ENCODE assay signal across 32 cellular contexts in genomic region chr22:21605887-21606564, GRCh38. TPM values are rescaled to one million over a fixed set of nuclear protein-coding genes. Genes with fewer than 3 reads are reported as not detected.
A peak's percentile ranks its signal among the peaks of the same experiment; 100 is the strongest.
DNase-seq lines count a peak whose midpoint lies in the region; ATAC-seq and TF ChIP-seq lines count a peak whose summit lies in the region.
"Had no signal": no experiment of that assay in that cellular context is flagged by ENCODE, and none has a peak within 500 bp of the region (broad histone marks: within the 10 kb centered on the region; RNA-seq: fewer than 3 reads in every experiment).

No MANE protein-coding gene starts in this region.

- BruUV-seq in MCF 10A (replicated peaks; lab: Mats Ljungman, UMichigan) (no TSS peak), mammary epithelial cell (replicated peaks; lab: Mats Ljungman, UMichigan) (no TSS peak)

- in situ Hi-C loops in mammary epithelial cell (cut with MboI; ENCODE audit: low sequenced_read_pairs in 2 of 2), result no loop called here

- no peak overlapping the region for H3K4me2 ChIP-seq in mammary epithelial cell (ENCODE audit: insufficient read depth, low read depth, low read length)

- peaks cover 5% of the 10 kb centered on the region for H3K4me1 Mint-ChIP-seq in MCF 10A (ENCODE audit: insufficient read depth, unreplicated experiment)
- H3K4me1 Mint-ChIP-seq in naive thymus-derived CD4-positive, alpha-beta T cell, result peaks cover 20 to 45% (median 36%) of the 10 kb centered on the region in 7 donors
- peaks cover 19 to 35% of the 10 kb centered on the region in 2 donors for H3K4me1 Mint-ChIP-seq in stimulated activated naive B cell treated with anti-CD40 and anti-IgM and Interleukin-4, amounts not matched to agents 10 μg/mL and 1 μg/mL and 100 μg/mL, for 72 hours
- H3K4me1 Mint-ChIP-seq: brain, mesothelial cell of epicardium had no signal

- H3K9me3 ChIP-seq in mammary epithelial cell (replicated peaks; ENCODE audit: insufficient read depth, low read length), result no peaks in the 10 kb centered on the region
- H3K9me3 ChIP-seq in naive thymus-derived CD4-positive, alpha-beta T cell (ENCODE audit: control insufficient read depth in 2 of 3, low read length in 3 of 3), result no peaks in the 10 kb centered on the region
- H3K9me3 ChIP-seq: BLaER1 treated with 17β-estradiol and CSF1 and Interleukin-3, amounts not matched to agents 10 nM and 100 nM; esophagus muscularis mucosa; ovary; SJCRH30; suprapubic skin; upper lobe of right lung had no signal

- CTCF ChIA-PET in MCF 10A (lab: Yijun Ruan, JAX), result interaction anchor here (1.2 to 2.7 kb wide), 2 partner anchors 10 to 24 kb away, joined by 3 to 11 read pairs; partner anchors contain the start of gene YDJC
- CTCF ChIA-PET in mammary epithelial cell (lab: Charles Lee; ENCODE audit: low non-redundant PET), result no interaction called here
- CTCF ChIA-PET in RWPE1 (lab: Yijun Ruan, JAX), result interaction anchor here (0.7 kb wide), 1 partner anchor 19 kb away, joined by 4 read pairs; no protein-coding TSS in a partner anchor
- CTCF ChIA-PET in naive thymus-derived CD4-positive, alpha-beta T cell (lab: Charles Lee), result no interaction called here

- no peaks in the 10 kb centered on the region for H3K27me3 ChIP-seq in mammary epithelial cell (ENCODE audit: insufficient read depth, low read length)
- no peaks in the 10 kb centered on the region for H3K27me3 ChIP-seq in naive thymus-derived CD4-positive, alpha-beta T cell (ENCODE audit: control insufficient read depth in 2 of 2, insufficient read depth in 2 of 2, low read length in 2 of 2)
- H3K27me3 ChIP-seq: BLaER1 treated with 17β-estradiol and CSF1 and Interleukin-3, amounts not matched to agents 10 nM and 100 nM; esophagus muscularis mucosa; ovary; SJCRH30; suprapubic skin; upper lobe of right lung had no signal

- H3K79me2 ChIP-seq in mammary epithelial cell (ENCODE audit: insufficient read depth, low read length), result peaks cover 93% of the 10 kb centered on the region

- TF ChIP-seq CTCF in MCF 10A (IDR thresholded peaks at IDR 0.05; ENCODE audit: unreplicated experiment) (no peak), mammary epithelial cell (conservative IDR thresholded peaks at IDR 0.05 in 1 of 2, IDR thresholded peaks at IDR 0.05 in 1 of 2; ENCODE audit: extremely low read depth in 1 of 2, insufficient read depth in 1 of 2, low read depth in 1 of 2, low read length in 2 of 2) (no peak), RWPE1 (conservative IDR thresholded peaks at IDR 0.05; ENCODE audit: low read depth) (no peak)

- H3K27me3 Mint-ChIP-seq in MCF 10A (ENCODE audit: insufficient read depth, unreplicated experiment), result no peaks in the 10 kb centered on the region
- H3K27me3 Mint-ChIP-seq in naive thymus-derived CD4-positive, alpha-beta T cell, result no peaks in the 10 kb centered on the region
- no peaks in the 10 kb centered on the region for H3K27me3 Mint-ChIP-seq in stimulated activated naive B cell treated with anti-CD40 and anti-IgM and Interleukin-4, amounts not matched to agents 10 μg/mL and 1 μg/mL and 100 μg/mL, for 72 hours
- H3K27me3 Mint-ChIP-seq: brain, naive B cell had no signal

- H3K36me3 Mint-ChIP-seq in MCF 10A (ENCODE audit: insufficient read depth, unreplicated experiment), result peaks cover 40% of the 10 kb centered on the region
- peaks cover 0 to 4% (median 0%) of the 10 kb centered on the region in 5 donors for H3K36me3 Mint-ChIP-seq in naive thymus-derived CD4-positive, alpha-beta T cell
- H3K36me3 Mint-ChIP-seq in stimulated activated naive B cell treated with anti-CD40 and anti-IgM and Interleukin-4, amounts not matched to agents 10 μg/mL and 1 μg/mL and 100 μg/mL, for 72 hours, result peaks cover 13 to 35% of the 10 kb centered on the region in 2 donors

- H3K4me1 ChIP-seq in mammary epithelial cell (ENCODE audit: insufficient read depth, low read length), result no peaks in the 10 kb centered on the region
- peaks cover 0 to 9% of the 10 kb centered on the region in 2 donors for H3K4me1 ChIP-seq in naive thymus-derived CD4-positive, alpha-beta T cell (ENCODE audit: control insufficient read depth in 2 of 2, insufficient read depth in 2 of 2, low read length in 2 of 2)
- H3K4me1 ChIP-seq: SJCRH30, upper lobe of right lung had no signal

- H2AFZ ChIP-seq in mammary epithelial cell (ENCODE audit: low read depth, low read length), result no peak overlapping the region

- H3K9me3 Mint-ChIP-seq in MCF 10A (ENCODE audit: unreplicated experiment), result no peaks in the 10 kb centered on the region
- H3K9me3 Mint-ChIP-seq in naive thymus-derived CD4-positive, alpha-beta T cell, result no peaks in the 10 kb centered on the region
- H3K9me3 Mint-ChIP-seq in stimulated activated naive B cell treated with anti-CD40 and anti-IgM and Interleukin-4, amounts not matched to agents 10 μg/mL and 1 μg/mL and 100 μg/mL, for 72 hours, result no peaks in the 10 kb centered on the region
- H3K9me3 Mint-ChIP-seq: brain, mesothelial cell of epicardium had no signal

- intact Hi-C loops in MCF 10A (cut with micrococcal nuclease) (no loop called here), mammary epithelial cell (cut with micrococcal nuclease) (no loop called here)
- intact Hi-C loops in naive thymus-derived CD4-positive, alpha-beta T cell (cut with micrococcal nuclease), result no loop called here

- no peak for ATAC-seq in naive thymus-derived CD4-positive, alpha-beta T cell
- ATAC-seq in stimulated activated naive B cell treated with anti-CD40 and anti-IgM and Interleukin-4, amounts not matched to agents 10 μg/mL and 1 μg/mL and 100 μg/mL, for 72 hours (replicated peaks), result no peak
- ATAC-seq: upper lobe of right lung had no signal

- H3K9ac ChIP-seq in mammary epithelial cell (ENCODE audit: insufficient read depth, low read length), result no peak overlapping the region
- H3K9ac ChIP-seq: BLaER1 treated with 17β-estradiol and CSF1 and Interleukin-3, amounts not matched to agents 10 nM and 100 nM had no signal

- POLR2A ChIA-PET in MCF 10A (lab: Yijun Ruan, JAX), result interaction anchor here (0.6 to 1.6 kb wide), 8 partner anchors 11 to 50 kb away, joined by 3 to 5 read pairs (median 3); partner anchors contain the start of gene SDF2L1
- POLR2A ChIA-PET in RWPE1 (lab: Yijun Ruan, JAX; ENCODE audit: low non-redundant PET), result no interaction called here
- POLR2A ChIA-PET in naive thymus-derived CD4-positive, alpha-beta T cell (lab: Charles Lee), result interaction anchor here (0.8 kb wide), 1 partner anchor 20 kb away, joined by 3 read pairs; no protein-coding TSS in a partner anchor

- no peak overlapping the region for H3K4me3 Mint-ChIP-seq in MCF 10A (ENCODE audit: unreplicated experiment)
- no peak overlapping the region for H3K4me3 Mint-ChIP-seq in naive thymus-derived CD4-positive, alpha-beta T cell
- H3K4me3 Mint-ChIP-seq in stimulated activated naive B cell treated with anti-CD40 and anti-IgM and Interleukin-4, amounts not matched to agents 10 μg/mL and 1 μg/mL and 100 μg/mL, for 72 hours, result no peak overlapping the region
- H3K4me3 Mint-ChIP-seq: brain, mesothelial cell of epicardium, naive B cell had no signal

- dilution Hi-C loops in mammary epithelial cell (cut with HindIII; ENCODE audit: low sequenced_read_pairs), result no loop called here

- DNase-seq in MCF 10A (ENCODE audit: unreplicated experiment) (no peak), mammary epithelial cell (no peak), RWPE1 (ENCODE audit: low spot score) (no peak), retina (no peak), glomerular visceral epithelial cell (ENCODE audit: extremely low spot score) (no peak), T-helper 2 cell (no peak)
- no peak for DNase-seq in naive thymus-derived CD4-positive, alpha-beta T cell
- no peak for DNase-seq in stimulated activated naive B cell treated with anti-CD40 and anti-IgM and Interleukin-4, amounts not matched to agents 10 μg/mL and 1 μg/mL and 100 μg/mL, for 72 hours
- DNase-seq: activated CD4-positive, alpha-beta T cell treated with anti-CD3 and anti-CD28 coated beads, Interleukin-2, amount 50 U/mL, for 4 hours; amniotic stem cell; dermis blood vessel endothelial cell; DND-41; foreskin fibroblast; GF-D8; head of caudate nucleus; islet precursor cell; naive B cell; NCI-H1048; NCI-H1694 treated with DMSO at 0.1 percent for 48 hours; NCI-H2171; NCI-H82; ovary; SJCRH30; stimulated activated naive CD4-positive, alpha-beta T cell treated with Interleukin-2 at 50 U/mL for 16 hours; SW 1271; upper lobe of right lung had no signal

- H3K27ac ChIP-seq in mammary epithelial cell (ENCODE audit: insufficient read depth, low read depth, low read length), result no peak overlapping the region
- peak overlapping the region; percentile 58; the same call in 1 of the 2 replicates for H3K27ac ChIP-seq in RWPE1
- H3K27ac ChIP-seq in naive thymus-derived CD4-positive, alpha-beta T cell (ENCODE audit: low read depth, low read length), result no peak overlapping the region
- H3K27ac ChIP-seq: BLaER1 treated with 17β-estradiol and CSF1 and Interleukin-3, amounts not matched to agents 10 nM and 100 nM; esophagus muscularis mucosa; ovary; SJCRH30; suprapubic skin; upper lobe of right lung had no signal

- peaks cover 2% of the 10 kb centered on the region for H4K20me1 ChIP-seq in mammary epithelial cell (ENCODE audit: insufficient read depth, low read length)

- peaks cover 2% of the 10 kb centered on the region for H3K36me3 ChIP-seq in mammary epithelial cell (ENCODE audit: insufficient read depth, low read length)
- H3K36me3 ChIP-seq in naive thymus-derived CD4-positive, alpha-beta T cell (ENCODE audit: control insufficient read depth in 2 of 3, insufficient read depth in 3 of 3, low read length in 3 of 3), result peaks cover 0 to 14% (median 0%) of the 10 kb centered on the region in 3 experiments
- H3K36me3 ChIP-seq: ovary had no signal

- peak overlapping the region; percentile 28 for H3K27ac Mint-ChIP-seq in MCF 10A (ENCODE audit: low read depth, unreplicated experiment)
- peak overlapping the region in 7 of 9 donors; percentile 19 to 74 (median 41) for H3K27ac Mint-ChIP-seq in naive thymus-derived CD4-positive, alpha-beta T cell
- H3K27ac Mint-ChIP-seq in stimulated activated naive B cell treated with anti-CD40 and anti-IgM and Interleukin-4, amounts not matched to agents 10 μg/mL and 1 μg/mL and 100 μg/mL, for 72 hours, result peak overlapping the region; percentile 38
- H3K27ac Mint-ChIP-seq: mesothelial cell of epicardium had no signal

- 95% methylated on average over 7 of the region's 7 CpGs for WGBS in mammary epithelial cell (ENCODE audit: low coverage, missing lambda C conversion rate)

- no peak overlapping the region for H3K4me3 ChIP-seq in mammary epithelial cell (replicated peaks in 1 of 3; ENCODE audit: insufficient read depth in 1 of 3, low read depth in 2 of 3, low read length in 3 of 3)
- no peak overlapping the region for H3K4me3 ChIP-seq in naive thymus-derived CD4-positive, alpha-beta T cell (ENCODE audit: low read length)
- H3K4me3 ChIP-seq: BLaER1 treated with 17β-estradiol and CSF1 and Interleukin-3, amounts not matched to agents 10 nM and 100 nM; esophagus muscularis mucosa; ovary; SJCRH30; suprapubic skin; upper lobe of right lung had no signal

RNA-seq across cellular contexts. Expression of gene YDJC, which starts 23.8 kb away (rescaled TPM):
- total RNA-seq in MCF 10A (2022) (58.6 and 83.5 TPM in 2 replicates), mammary epithelial cell (10 to 100 TPM; 33.8 to 47.6 TPM)
- 41.1 TPM for polyA plus RNA-seq in mammary epithelial cell
- polyA minus RNA-seq in mammary epithelial cell, result 29.9 TPM
- total RNA-seq in naive thymus-derived CD4-positive, alpha-beta T cell, result 10 to 100 TPM; 29.0 to 56.0 (median 38.0) TPM
- polyA plus RNA-seq in naive thymus-derived CD4-positive, alpha-beta T cell, result 10 to 100 TPM; 51.4 to 75.8 TPM

RNA-seq across cellular contexts. Expression of gene CCDC116, which starts 26.5 kb away (rescaled TPM):
- total RNA-seq in MCF 10A (2022) (0.21 TPM in 1 of 2 replicates, not detected in the other), mammary epithelial cell (under 1 TPM; 0.17 to 0.31 TPM)
- polyA plus RNA-seq in mammary epithelial cell, result 0.03 TPM
- not detected for polyA minus RNA-seq in mammary epithelial cell
- total RNA-seq in naive thymus-derived CD4-positive, alpha-beta T cell, result under 1 TPM in 4 of 5 experiments, not detected in 1; 0.21 to 0.43 (median 0.27) TPM
- not detected for polyA plus RNA-seq in naive thymus-derived CD4-positive, alpha-beta T cell
- total RNA-seq: NCI-H460 had no signal

RNA-seq across cellular contexts. Expression of gene SDF2L1, which starts 36.1 kb away (rescaled TPM):
- total RNA-seq in MCF 10A (2022), result 91.5 and 123 TPM in 2 replicates
- 10 to 100 TPM; 13.3 to 52.0 TPM for total RNA-seq in mammary epithelial cell
- polyA plus RNA-seq in mammary epithelial cell, result 56.2 TPM
- 14.6 TPM for polyA minus RNA-seq in mammary epithelial cell
- total RNA-seq in naive thymus-derived CD4-positive, alpha-beta T cell, result 10 to 100 TPM; 22.1 to 99.8 (median 31.7) TPM
- polyA plus RNA-seq in naive thymus-derived CD4-positive, alpha-beta T cell, result 10 to 100 TPM; 70.2 to 72.4 TPM

RNA-seq across cellular contexts. Expression of gene UBE2L3, which starts 38.5 kb away (rescaled TPM):
- 44.2 and 49.0 TPM in 2 replicates for total RNA-seq in MCF 10A (2022)
- 10 to 100 TPM; 37.5 to 60.1 TPM for total RNA-seq in mammary epithelial cell
- polyA plus RNA-seq in mammary epithelial cell, result 57.5 TPM
- 29.6 TPM for polyA minus RNA-seq in mammary epithelial cell
- total RNA-seq in naive thymus-derived CD4-positive, alpha-beta T cell, result 10 to 100 TPM; 22.5 to 55.0 (median 34.2) TPM
- 100 to 1,000 TPM in 1 of 2 donors, 10 to 100 TPM in 1; 89.8 to 101 TPM for polyA plus RNA-seq in naive thymus-derived CD4-positive, alpha-beta T cell

RNA-seq across cellular contexts. Expression of gene RIMBP3C, which starts 54.8 kb away (rescaled TPM):
- 0.14 and 0.20 TPM in 2 replicates for total RNA-seq in MCF 10A (2022)
- not detected for total RNA-seq in mammary epithelial cell
- 0.03 TPM for polyA plus RNA-seq in mammary epithelial cell
- polyA minus RNA-seq in mammary epithelial cell, result not detected
- 1 to 10 TPM in 2 of 5 experiments, under 1 TPM in 3; 0.27 to 4.4 (median 0.77) TPM for total RNA-seq in naive thymus-derived CD4-positive, alpha-beta T cell
- polyA plus RNA-seq in naive thymus-derived CD4-positive, alpha-beta T cell, result 1 to 10 TPM in 1 of 2 donors, under 1 TPM in 1; 0.22 to 1.4 TPM
- total RNA-seq: esophagus muscularis mucosa had no signal

Comparison
In these comparisons a context has a peak if more than half of its experiments do, and no peak if none do; other contexts are left out.
1. CTCF ChIA-PET loops: an anchor here in MCF 10A (1.2 to 2.7 kb wide) and RWPE1 (0.7 kb wide); none called in mammary epithelial cell and naive thymus-derived CD4-positive, alpha-beta T cell.